In the genomic region with DNA sequence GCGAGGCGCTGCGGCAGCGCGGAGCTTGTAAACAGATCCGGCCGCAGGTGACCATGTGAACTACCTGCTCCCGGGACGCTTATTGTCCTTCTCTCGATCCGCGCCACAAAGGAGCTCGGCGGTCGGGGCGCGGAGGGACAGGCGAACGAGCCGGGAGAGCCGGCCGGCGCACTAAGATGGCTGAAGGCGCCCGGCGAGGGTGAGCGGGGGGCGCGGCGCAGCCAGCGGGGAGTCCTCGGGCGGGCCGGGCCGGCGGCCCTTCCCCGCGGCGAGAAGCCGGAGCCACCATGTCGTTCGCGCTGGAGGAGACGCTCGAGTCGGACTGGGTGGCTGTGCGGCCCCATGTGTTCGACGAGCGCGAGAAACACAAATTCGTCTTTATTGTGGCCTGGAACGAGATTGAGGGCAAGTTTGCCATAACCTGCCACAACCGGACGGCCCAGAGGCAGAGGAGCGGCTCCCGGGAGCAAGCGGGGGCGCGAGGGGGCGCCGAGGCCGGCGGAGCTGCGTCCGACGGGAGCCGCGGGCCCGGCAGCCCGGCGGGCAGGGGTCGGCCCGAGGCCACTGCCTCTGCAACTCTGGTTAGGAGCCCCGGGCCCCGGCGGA, we compare ENCODE assay signal across 8 cellular contexts. TPM values are rescaled to one million over a fixed set of nuclear protein-coding genes. Genes with fewer than 3 reads are reported as not detected.
A peak's percentile ranks its signal among the peaks of the same experiment; 100 is the strongest.
DNase-seq lines count a peak whose midpoint lies in the region; ATAC-seq and TF ChIP-seq lines count a peak whose summit lies in the region.

No MANE protein-coding gene starts in this region.

- H3K4me3 ChIP-seq in BLaER1 treated with 17β-estradiol and CSF1 and Interleukin-3, amounts not matched to agents 10 nM and 100 nM = peak overlapping the region; percentile 73 to 93 (median 91)
- peak overlapping the region; percentile 60 to 81 for H3K4me3 ChIP-seq in cardiac fibroblast (replicated peaks in 1 of 2; ENCODE audit: low read depth in 2 of 2, low read length in 2 of 2)

- peak overlapping the region; percentile 69 to 90 (median 82) for H3K27ac ChIP-seq in BLaER1 treated with 17β-estradiol and CSF1 and Interleukin-3, amounts not matched to agents 10 nM and 100 nM

- H3K27ac Mint-ChIP-seq in T-cell = peak overlapping the region; percentile 85 to 86

- H3K4me1 ChIP-seq in BLaER1 treated with 17β-estradiol and CSF1 and Interleukin-3, amounts not matched to agents 10 nM and 100 nM = peaks cover 15 to 35% (median 19%) of the 10 kb centered on the region in 10 experiments

- H3K27me3 ChIP-seq in BLaER1 treated with 17β-estradiol and CSF1 and Interleukin-3, amounts not matched to agents 10 nM and 100 nM = peaks cover 16 to 34% (median 28%) of the 10 kb centered on the region in 11 experiments; a peak in 21 of 22 replicates

- H3K36me3 Mint-ChIP-seq in T-cell = peaks cover 8% of the 10 kb centered on the region

- POLR2A ChIA-PET in T-cell (lab: Charles Lee) = interaction anchor here (0.6 to 1.3 kb wide), 5 partner anchors 17 to 1604 kb away, joined by 3 to 6 read pairs (median 4); no protein-coding TSS in a partner anchor

- peaks cover 0 to 7% (median 0%) of the 10 kb centered on the region in 11 experiments; a peak in 2 of 22 replicates for H3K9me3 ChIP-seq in BLaER1 treated with 17β-estradiol and CSF1 and Interleukin-3, amounts not matched to agents 10 nM and 100 nM (replicated peaks in 1 of 11)

- H3K4me3 Mint-ChIP-seq in T-cell = peak overlapping the region; percentile 84 to 96 (median 96)

- no peaks in the 10 kb centered on the region for H3K27me3 Mint-ChIP-seq in T-cell

- no peak for TF ChIP-seq CTCF in cardiac fibroblast (IDR thresholded peaks at IDR 0.05; ENCODE audit: low read depth, low read length)

- ATAC-seq in GM19043 (IDR thresholded peaks at IDR 0.05; ENCODE audit: low read depth, unreplicated experiment) = peak; percentile 14
- ATAC-seq in HG03196 (IDR thresholded peaks at IDR 0.05; ENCODE audit: unreplicated experiment) = peak; percentile 33
- peak; percentile 27 to 49 (median 46) for ATAC-seq in T-cell (replicated peaks in 1 of 4)

- H3K9ac ChIP-seq in BLaER1 treated with 17β-estradiol and CSF1 and Interleukin-3, amounts not matched to agents 10 nM and 100 nM = peak overlapping the region; percentile 82 to 92 (median 87)

- peaks cover 7 to 43% (median 24%) of the 10 kb centered on the region in 11 experiments; a peak in 13 of 22 replicates for H4K20me1 ChIP-seq in BLaER1 treated with 17β-estradiol and CSF1 and Interleukin-3, amounts not matched to agents 10 nM and 100 nM

- H3K4me1 Mint-ChIP-seq in T-cell = peaks cover 33 to 42% (median 33%) of the 10 kb centered on the region in 3 donors

- peaks cover 0 to 7% (median 0%) of the 10 kb centered on the region in 11 experiments; a peak in 1 of 22 replicates for H3K36me3 ChIP-seq in BLaER1 treated with 17β-estradiol and CSF1 and Interleukin-3, amounts not matched to agents 10 nM and 100 nM

- CTCF ChIA-PET in T-cell (lab: Charles Lee) = interaction anchor here in 1 of 2 donors (0.8 to 0.9 kb wide), 2 partner anchors 18 to 1564 kb away, joined by 3 to 4 read pairs; no protein-coding TSS in a partner anchor

- peak overlapping the region; percentile 86 to 100 (median 96) for H3K4me2 ChIP-seq in BLaER1 treated with 17β-estradiol and CSF1 and Interleukin-3, amounts not matched to agents 10 nM and 100 nM

- peak in 24 of 34 experiments; percentile 8 to 48 (median 21) for DNase-seq in T-cell
- DNase-seq in cardiac fibroblast (ENCODE audit: low read depth in 2 of 2) = peak in 1 of 2 donors; percentile 36
- DNase-seq in kidney tubule cell (ENCODE audit: low spot score) = peak; percentile 58
- peak; percentile 9 to 15 for DNase-seq in stimulated activated CD4-positive, alpha-beta T cell treated with anti-CD3 and anti-CD28 coated beads, Interleukin-4, amount 100 ng/mL, for 48 hours (ENCODE audit: low read depth in 2 of 2)
- no peak for DNase-seq in amniotic stem cell (lab: John Stamatoyannopoulos, UW)

- no peaks in the 10 kb centered on the region for H3K9me3 Mint-ChIP-seq in T-cell

RNA-seq across cellular contexts. Expression of a gene that starts 0.5 kb away (rescaled TPM):
- total RNA-seq in T-cell = 10 to 100 TPM; 18.0 to 45.3 (median 21.1) TPM
